8 cellular contexts compared by ENCODE assay signal in genomic region chr6:75204959-75205775, GRCh38. TPM values are rescaled to one million over a fixed set of nuclear protein-coding genes. Genes with fewer than 3 reads are reported as not detected.
DNase-seq lines count a peak whose midpoint lies in the region; ATAC-seq, FAIRE-seq and TF ChIP-seq lines count a peak whose summit lies in the region.

No MANE protein-coding gene starts in this region.

- BruUV-seq in GM12878 (replicated peaks; lab: Mats Ljungman, UMichigan) = no TSS peak

- H4K20me1 ChIP-seq in GM12878 (ENCODE audit: control insufficient read depth, insufficient read depth) = no peaks in the 10 kb centered on the region; the same call in 1 of the 2 replicates

- H3K4me3 Mint-ChIP-seq in CD8-positive, alpha-beta T cell = peak overlapping the region; percentile 66
- H3K4me3 Mint-ChIP-seq in stimulated activated naive CD8-positive, alpha-beta T cell treated with anti-CD3 and anti-CD28 coated beads, Interleukin-15, Interleukin-2, amounts not matched to agents 100 ng/mL and 50 ng/mL, for 24 hours = peak overlapping the region; percentile 66

- H3K4me3 ChIP-seq in CD8-positive, alpha-beta T cell (ENCODE audit: low read depth, low read length) = peak overlapping the region; percentile 22
- H3K4me3 ChIP-seq in GM12878 (no peak overlapping the region), kidney (ENCODE audit: low read length in 2 of 2) (peak overlapping the region; percentile 56 to 70)

- no peak overlapping the region for H3K27ac ChIP-seq in CD8-positive, alpha-beta T cell (ENCODE audit: low read depth, low read length)
- H3K27ac ChIP-seq in GM12878 (ENCODE audit: control insufficient read depth, insufficient read depth) (no peak overlapping the region), kidney (ENCODE audit: low read depth in 2 of 2, low read length in 2 of 2) (peak overlapping the region; percentile 79 to 83)

- no peaks in the 10 kb centered on the region for H3K9me3 Mint-ChIP-seq in CD8-positive, alpha-beta T cell
- no peaks in the 10 kb centered on the region for H3K9me3 Mint-ChIP-seq in stimulated activated naive CD8-positive, alpha-beta T cell treated with anti-CD3 and anti-CD28 coated beads, Interleukin-15, Interleukin-2, amounts not matched to agents 100 ng/mL and 50 ng/mL, for 24 hours

- no peak for TF ChIP-seq RAD21 in GM12878 (IDR thresholded peaks at IDR 0.05; ENCODE audit: insufficient read depth, low read depth, low read length)

- no peaks in the 10 kb centered on the region for H3K36me3 ChIP-seq in CD8-positive, alpha-beta T cell (ENCODE audit: insufficient read depth, low read length)
- H3K36me3 ChIP-seq in GM12878 (ENCODE audit: control insufficient read depth in 2 of 2, insufficient read depth in 2 of 2, low read length in 1 of 2) (no peaks in the 10 kb centered on the region), kidney (ENCODE audit: control insufficient read depth in 1 of 2, insufficient read depth in 2 of 2, low read length in 2 of 2) (no peaks in the 10 kb centered on the region)

- no peaks in the 10 kb centered on the region for H3K36me3 Mint-ChIP-seq in CD8-positive, alpha-beta T cell
- no peaks in the 10 kb centered on the region for H3K36me3 Mint-ChIP-seq in stimulated activated naive CD8-positive, alpha-beta T cell treated with anti-CD3 and anti-CD28 coated beads, Interleukin-15, Interleukin-2, amounts not matched to agents 100 ng/mL and 50 ng/mL, for 24 hours (ENCODE audit: low read depth)

- no peaks in the 10 kb centered on the region for H3K79me2 ChIP-seq in GM12878 (ENCODE audit: control insufficient read depth, insufficient read depth, low read length)

- H3K4me2 ChIP-seq in GM12878 (ENCODE audit: control insufficient read depth, insufficient read depth) = no peak overlapping the region

- RAD21 ChIA-PET in GM12878 (lab: Charles Lee; ENCODE audit: unreplicated experiment) = interaction anchor here (1.1 to 4.4 kb wide), 5 partner anchors 795 to 1466 kb away, joined by 3 to 64 read pairs (median 6); no protein-coding TSS in a partner anchor

- TF ChIP-seq EP300 in GM12878 (IDR thresholded peaks at IDR 0.05; ENCODE audit: borderline replicate concordance in 1 of 2, control insufficient read depth in 1 of 2, low read depth in 2 of 2, low read length in 2 of 2) = no peak

- CTCF ChIA-PET in CD8-positive, alpha-beta T cell (lab: Charles Lee) = interaction anchor here (0.9 to 9.6 kb wide), 5 partner anchors 1112 to 1472 kb away, joined by 3 to 220 read pairs (median 4); no protein-coding TSS in a partner anchor
- CTCF ChIA-PET in GM12878 (lab: Yijun Ruan, JAX) = interaction anchor here (0.8 to 5.5 kb wide), 10 partner anchors 24 to 1467 kb away, joined by 3 to 69 read pairs (median 4); no protein-coding TSS in a partner anchor

- no peak for ATAC-seq in CD8-positive, alpha-beta T cell
- ATAC-seq in GM12878 = no peak
- no peak for ATAC-seq in GM18517 (IDR thresholded peaks at IDR 0.05; ENCODE audit: unreplicated experiment)

- peaks cover 76% of the 10 kb centered on the region for H3K27me3 Mint-ChIP-seq in CD8-positive, alpha-beta T cell (ENCODE audit: low read depth)
- H3K27me3 Mint-ChIP-seq in stimulated activated naive CD8-positive, alpha-beta T cell treated with anti-CD3 and anti-CD28 coated beads, Interleukin-15, Interleukin-2, amounts not matched to agents 100 ng/mL and 50 ng/mL, for 24 hours = peaks cover 90% of the 10 kb centered on the region

- POLR2A ChIA-PET in CD8-positive, alpha-beta T cell (lab: Charles Lee) = no interaction called here
- POLR2A ChIA-PET in GM12878 (lab: Charles Lee) = interaction anchor here (0.5 to 0.6 kb wide), 2 partner anchors 755 to 1433 kb away, joined by 3 to 4 read pairs; no protein-coding TSS in a partner anchor

- in situ Hi-C loops in GM12878 (cut with MboI) = loop anchor here (5.0 to 10.0 kb wide), 2 partner anchors 790 to 1113 kb away; no protein-coding TSS in a partner anchor

- intact Hi-C loops in CD8-positive, alpha-beta T cell (cut with DNase I, micrococcal nuclease) = no loop called here
- intact Hi-C loops in GM12878 (cut with micrococcal nuclease; ENCODE audit: unreplicated experiment) = loop anchor here (1.0 to 10.0 kb wide), 9 partner anchors 270 to 1528 kb away; no protein-coding TSS in a partner anchor
- intact Hi-C loops in kidney (cut with DNase I) = loop anchor here (5.0 kb wide), 1 partner anchor 1468 kb away; no protein-coding TSS in a partner anchor

- no peaks in the 10 kb centered on the region for H3K9me3 ChIP-seq in CD8-positive, alpha-beta T cell (ENCODE audit: low read length)
- no peaks in the 10 kb centered on the region for H3K9me3 ChIP-seq in GM12878 (replicated peaks; ENCODE audit: control insufficient read depth, insufficient read depth, low read length)
- no peaks in the 10 kb centered on the region for H3K9me3 ChIP-seq in kidney (ENCODE audit: control insufficient read depth in 1 of 2, low read length in 2 of 2)

- H3K9ac ChIP-seq in GM12878 (ENCODE audit: control insufficient read depth, insufficient read depth, low read length) (no peak overlapping the region), kidney (ENCODE audit: low read length in 2 of 2) (peak overlapping the region in 1 of 2 donors; percentile 69)

- peaks cover 62% of the 10 kb centered on the region for H3K4me1 Mint-ChIP-seq in CD8-positive, alpha-beta T cell (ENCODE audit: low read depth)
- peaks cover 56% of the 10 kb centered on the region for H3K4me1 Mint-ChIP-seq in stimulated activated naive CD8-positive, alpha-beta T cell treated with anti-CD3 and anti-CD28 coated beads, Interleukin-15, Interleukin-2, amounts not matched to agents 100 ng/mL and 50 ng/mL, for 24 hours (ENCODE audit: low read depth)

- H3K27me3 ChIP-seq in CD8-positive, alpha-beta T cell (ENCODE audit: insufficient read depth, low read length) = no peaks in the 10 kb centered on the region
- peaks cover 33 to 39% of the 10 kb centered on the region in 2 experiments for H3K27me3 ChIP-seq in GM12878 (replicated peaks in 1 of 2; ENCODE audit: control insufficient read depth in 2 of 2, insufficient read depth in 2 of 2, low read length in 1 of 2)

- no peak for TF ChIP-seq CTCF in CD8-positive, alpha-beta T cell (IDR thresholded peaks at IDR 0.05)
- no peak for TF ChIP-seq CTCF in GM12878 (IDR thresholded peaks at IDR 0.05 in 2 of 3, conservative IDR thresholded peaks at IDR 0.05 in 1 of 3; ENCODE audit: control insufficient read depth in 2 of 3, extremely low read depth in 1 of 3, insufficient read depth in 1 of 3, low read depth in 3 of 3, low read length in 3 of 3)
- TF ChIP-seq CTCF in kidney (IDR thresholded peaks at IDR 0.05; ENCODE audit: borderline replicate concordance, extremely low read depth, insufficient read depth) = no peak

- no peak overlapping the region for H3K27ac Mint-ChIP-seq in CD8-positive, alpha-beta T cell
- H3K27ac Mint-ChIP-seq in stimulated activated naive CD8-positive, alpha-beta T cell treated with anti-CD3 and anti-CD28 coated beads, Interleukin-15, Interleukin-2, amounts not matched to agents 100 ng/mL and 50 ng/mL, for 24 hours = peak overlapping the region; percentile 41

- SMC1A ChIA-PET in GM12878 (lab: Charles Lee; ENCODE audit: uncharacterized antibody, unreplicated experiment) = interaction anchor here (0.8 to 4.7 kb wide), 2 partner anchors 11 to 795 kb away, joined by 3 to 60 read pairs; no protein-coding TSS in a partner anchor

- no peak for TF ChIP-seq POLR2A in GM12878 (IDR thresholded peaks at IDR 0.05; ENCODE audit: low read depth, low read length)

- 12% methylated on average over 46 of the region's 47 CpGs for WGBS in GM12878 (ENCODE audit: insufficient coverage, insufficient replicate concordance, low lambda C conversion rate, missing lambda C conversion rate)

- peaks cover 50% of the 10 kb centered on the region for H3K4me1 ChIP-seq in CD8-positive, alpha-beta T cell (ENCODE audit: insufficient read depth, low read length)
- no peaks in the 10 kb centered on the region for H3K4me1 ChIP-seq in GM12878 (ENCODE audit: control insufficient read depth, insufficient read depth, low read length)
- peaks cover 4 to 16% of the 10 kb centered on the region in 2 donors for H3K4me1 ChIP-seq in kidney (ENCODE audit: control insufficient read depth in 1 of 2, insufficient read depth in 1 of 2, low read depth in 1 of 2, low read length in 2 of 2)

- no peak overlapping the region for H2AFZ ChIP-seq in GM12878 (ENCODE audit: control insufficient read depth, low read depth, low read length)

- peak in 2 of 7 experiments; percentile 18 to 26 for DNase-seq in CD8-positive, alpha-beta T cell
- DNase-seq in M059J (ENCODE audit: low read depth) (peak; percentile 87), GM12878 (ENCODE audit: low read depth, low spot score) (no peak), kidney (peak; percentile 80), midbrain (lab: John Stamatoyannopoulos, UW) (no peak), NCI-H2227 (lab: John Stamatoyannopoulos, UW; ENCODE audit: unreplicated experiment) (no peak)

- FAIRE-seq in GM12878 (lab: Jason Lieb, UNC) = no peak
- FAIRE-seq in kidney (lab: Jason Lieb, UNC) = no peak

RNA-seq across cellular contexts. Expression of gene COL12A1, which starts 0.7 kb away (rescaled TPM):
- not detected for total RNA-seq in CD8-positive, alpha-beta T cell
- 147 and 336 TPM in 2 replicates for total RNA-seq in M059J (2014; rRNA removed; shearing (Covaris generic))
- total RNA-seq in GM12878 (2013; cell fraction: nucleolus; rRNA removed) = 0.29 TPM in 1 of 2 replicates, not detected in the other
- total RNA-seq in GM12878 (2014; rRNA removed) (under 0.01 TPM in 1 of 2 replicates, not detected in the other), GM12878 (2014; rRNA removed; fragmentation: Illumina TruSeq; extraction: Trizol) (not detected in 2 replicates), GM12878 (2021) (0.29 and 0.69 TPM in 2 replicates), kidney (28.3 TPM)
- not detected for polyA plus RNA-seq in GM12878 (2011; ENCODE audit: low read depth)
- polyA plus RNA-seq in GM12878 (2011; rRNA removed) (0.03 TPM in 1 of 2 replicates, not detected in the other), GM12878 (2014; fragmentation: Illumina TruSeq; extraction: Trizol) (under 0.01 TPM in 1 of 2 replicates, not detected in the other), GM12878 (2014; fragmentation: Nextera tagmentation; extraction: Ambion mirVana) (not detected), GM12878 (2014; rRNA removed) (not detected in 2 replicates), GM12878 (2016; fragmentation: Nextera tagmentation; extraction: Ambion mirVana) (under 1 TPM; 0.04 to 0.17 TPM), kidney (ENCODE audit: insufficient read depth, low read depth, low replicate concordance) (12.3 TPM)
- 0.02 TPM in 1 of 2 replicates, not detected in the other for polyA plus RNA-seq in GM12878 (2011; cell fraction: cytosol; rRNA removed)
- polyA plus RNA-seq in GM12878 (2011; cell fraction: nucleus; rRNA removed) = not detected in 2 replicates
- polyA plus RNA-seq in GM12878 (2012) = not detected in 2 replicates
- polyA minus RNA-seq in GM12878 (2011; rRNA and poly(A)+ RNA removed) = not detected in 2 replicates
- 3.3 and 3.6 TPM in 2 replicates for polyA minus RNA-seq in GM12878 (2011; cell fraction: cytosol; rRNA and poly(A)+ RNA removed)
- 0.12 and 0.86 TPM in 2 replicates for polyA minus RNA-seq in GM12878 (2011; cell fraction: nucleus; rRNA and poly(A)+ RNA removed)

RNA-seq across cellular contexts. Expression of gene COX7A2, which starts 38.4 kb away (rescaled TPM):
- 100 to 1,000 TPM; 221 to 229 TPM for total RNA-seq in CD8-positive, alpha-beta T cell
- total RNA-seq in M059J (2014; rRNA removed; shearing (Covaris generic)) = 333 and 839 TPM in 2 replicates
- total RNA-seq in GM12878 (2013; cell fraction: nucleolus; rRNA removed) = 16.2 and 17.4 TPM in 2 replicates
- total RNA-seq in GM12878 (2014; rRNA removed) = 199 and 239 TPM in 2 replicates
- total RNA-seq in GM12878 (2014; rRNA removed; fragmentation: Illumina TruSeq; extraction: Trizol) = 417 and 432 TPM in 2 replicates
- 384 and 403 TPM in 2 replicates for total RNA-seq in GM12878 (2021)
- polyA plus RNA-seq in GM12878 (2011; ENCODE audit: low read depth) = 436 TPM
- 552 and 633 TPM in 2 replicates for polyA plus RNA-seq in GM12878 (2011; rRNA removed)
- polyA plus RNA-seq in GM12878 (2011; cell fraction: cytosol; rRNA removed) = 192 and 230 TPM in 2 replicates
- polyA plus RNA-seq in GM12878 (2011; cell fraction: nucleus; rRNA removed) = 111 and 240 TPM in 2 replicates
- 254 and 400 TPM in 2 replicates for polyA plus RNA-seq in GM12878 (2012)
- 520 and 635 TPM in 2 replicates for polyA plus RNA-seq in GM12878 (2014; fragmentation: Illumina TruSeq; extraction: Trizol)
- polyA plus RNA-seq in GM12878 (2014; fragmentation: Nextera tagmentation; extraction: Ambion mirVana) = 1,000 to 10,000 TPM; 1,615 to 1,834 TPM
- polyA plus RNA-seq in GM12878 (2014; rRNA removed) = 238 and 276 TPM in 2 replicates
- polyA plus RNA-seq in GM12878 (2016; fragmentation: Nextera tagmentation; extraction: Ambion mirVana) = 1,000 to 10,000 TPM in 1 of 2 experiments, 100 to 1,000 TPM in 1; 984 to 1,077 TPM
- polyA minus RNA-seq in GM12878 (2011; rRNA and poly(A)+ RNA removed) = 38.3 and 42.0 TPM in 2 replicates
- 19.9 and 26.2 TPM in 2 replicates for polyA minus RNA-seq in GM12878 (2011; cell fraction: cytosol; rRNA and poly(A)+ RNA removed)
- 15.3 and 17.0 TPM in 2 replicates for polyA minus RNA-seq in GM12878 (2011; cell fraction: nucleus; rRNA and poly(A)+ RNA removed)
- 315 TPM for total RNA-seq in kidney
- 812 TPM for polyA plus RNA-seq in kidney (ENCODE audit: insufficient read depth, low read depth, low replicate concordance)

Comparison
In these comparisons a context has a peak if more than half of its experiments do, and no peak if none do; other contexts are left out.
1. DNase-seq: peak in M059J (single experiment) and kidney (single experiment); none in GM12878 (single experiment), midbrain (single experiment) and NCI-H2227 (single experiment).
2. H3K27ac ChIP-seq: peak in kidney (2 of 2); none in CD8-positive, alpha-beta T cell (single experiment) and GM12878 (single experiment).
3. RNA of gene COL12A1, which starts 0.7 kb away (total RNA-seq): 147 to 336 TPM in M059J and 28.3 TPM in kidney (single experiment); not detected in CD8-positive, alpha-beta T cell and under 0.01 to 0.69 TPM in GM12878; every median in the first group is over 10 times any median in the second.
4. intact Hi-C loops: an anchor here in GM12878 (1.0 to 10.0 kb wide) and kidney (5.0 kb wide); none called in CD8-positive, alpha-beta T cell.